In genomic region chr1:152565115-152565514, GRCh38 we compare ENCODE assay signal across 32 cellular contexts. TPM values are rescaled to one million over a fixed set of nuclear protein-coding genes. Genes with fewer than 3 reads are reported as not detected.
"Had no signal": no experiment of that assay in that cellular context is flagged by ENCODE, and none has a peak within 500 bp of the region (broad histone marks: within the 10 kb centered on the region; RNA-seq: fewer than 3 reads in every experiment).

No MANE protein-coding gene starts in this region.

- H3K36me3 ChIP-seq: adrenal gland, esophagus muscularis mucosa, gastrocnemius medialis, heart left ventricle had no signal

- H3K27ac Mint-ChIP-seq: activated CD4-positive, alpha-beta memory T cell treated with anti-CD3 and anti-CD28 coated beads for 36 hours; activated CD4-positive, alpha-beta T cell treated with anti-CD3 and anti-CD28 coated beads for 36 hours; activated CD4-positive, alpha-beta T cell treated with anti-CD3 and anti-CD28 coated beads, Interleukin-2, amount 10 ng/mL, durations not matched to agents 24 days and 14 days; activated naive CD4-positive, alpha-beta T cell treated with anti-CD3 and anti-CD28 coated beads for 36 hours; activated naive CD4-positive, alpha-beta T cell treated with anti-CD3 and anti-CD28 coated beads, Interleukin-2, amount 50 U/mL, for 24 hours; activated naive CD8-positive, alpha-beta T cell treated with anti-CD3 and anti-CD28 coated beads for 36 hours; activated naive CD8-positive, alpha-beta T cell treated with anti-CD3 and anti-CD28 coated beads, Interleukin-2, amount 50 U/mL, for 24 hours; activated T-helper 1 cell treated with anti-CD3 and anti-CD28 coated beads, Interleukin-12 subunit alpha, Interleukin-12 subunit beta, Interleukin-2, Interleukin-4 antibody, amounts not matched to agents 30 ng/mL and 10 ng/mL and 1 ng/mL, durations not matched to agents 14 hours and 24 hours and 36 hours; activated T-helper 2 cell treated with anti-CD3 and anti-CD28 coated beads, Interferon-gamma antibody, Interleukin-2, Interleukin-4, amounts not matched to agents 10 μg/mL and 5 μg/mL and 100 μg/mL, durations not matched to agents 14 hours and 24 hours and 36 hours; effector memory CD8-positive, alpha-beta T cell had no signal

- H3K4me1 ChIP-seq: adrenal gland, body of pancreas, esophagus muscularis mucosa, gastrocnemius medialis, heart left ventricle had no signal

- H3K27ac ChIP-seq: adrenal gland, body of pancreas, esophagus muscularis mucosa, foreskin keratinocyte, gastrocnemius medialis, heart left ventricle had no signal

- ATAC-seq: activated CD4-positive, alpha-beta T cell treated with anti-CD3 and anti-CD28 coated beads for 36 hours; activated naive CD8-positive, alpha-beta T cell treated with anti-CD3 and anti-CD28 coated beads, Interleukin-2, amount 50 U/mL, for 24 hours; activated T-cell treated with anti-CD3 and anti-CD28 coated beads, Interleukin-2, amount 50 U/mL, for 4 hours; body of pancreas; effector memory CD8-positive, alpha-beta T cell; foreskin keratinocyte; gastrocnemius medialis; heart left ventricle had no signal

- H3K27me3 ChIP-seq: adrenal gland, body of pancreas, esophagus muscularis mucosa, foreskin keratinocyte, gastrocnemius medialis, heart left ventricle had no signal

- H3K27me3 Mint-ChIP-seq: activated CD4-positive, alpha-beta memory T cell treated with anti-CD3 and anti-CD28 coated beads for 36 hours; activated CD4-positive, alpha-beta T cell treated with anti-CD3 and anti-CD28 coated beads, Interleukin-2, amount 10 ng/mL, durations not matched to agents 24 days and 14 days had no signal

- H3K4me3 Mint-ChIP-seq: activated CD4-positive, alpha-beta memory T cell treated with anti-CD3 and anti-CD28 coated beads for 36 hours; activated CD4-positive, alpha-beta T cell treated with anti-CD3 and anti-CD28 coated beads for 36 hours; activated CD4-positive, alpha-beta T cell treated with anti-CD3 and anti-CD28 coated beads, Interleukin-2, amount 10 ng/mL, durations not matched to agents 24 days and 14 days; activated naive CD4-positive, alpha-beta T cell treated with anti-CD3 and anti-CD28 coated beads for 36 hours; activated naive CD4-positive, alpha-beta T cell treated with anti-CD3 and anti-CD28 coated beads, Interleukin-2, amount 50 U/mL, for 24 hours; activated naive CD8-positive, alpha-beta T cell treated with anti-CD3 and anti-CD28 coated beads for 36 hours; activated naive CD8-positive, alpha-beta T cell treated with anti-CD3 and anti-CD28 coated beads, Interleukin-2, amount 50 U/mL, for 24 hours; activated T-cell treated with anti-CD3 and anti-CD28 coated beads, Interleukin-2, amount 50 U/mL, for 4 hours; activated T-helper 1 cell treated with anti-CD3 and anti-CD28 coated beads, Interleukin-12 subunit alpha, Interleukin-12 subunit beta, Interleukin-2, Interleukin-4 antibody, amounts not matched to agents 30 ng/mL and 10 ng/mL and 1 ng/mL, durations not matched to agents 14 hours and 24 hours and 36 hours; effector memory CD8-positive, alpha-beta T cell had no signal

- H3K9me3 Mint-ChIP-seq: activated CD4-positive, alpha-beta T cell treated with anti-CD3 and anti-CD28 coated beads, Interleukin-2, amount 10 ng/mL, durations not matched to agents 24 days and 14 days; activated T-helper 1 cell treated with anti-CD3 and anti-CD28 coated beads, Interleukin-12 subunit alpha, Interleukin-12 subunit beta, Interleukin-2, Interleukin-4 antibody, amounts not matched to agents 30 ng/mL and 10 ng/mL and 1 ng/mL, durations not matched to agents 14 hours and 24 hours and 36 hours; effector memory CD8-positive, alpha-beta T cell had no signal

- H3K4me3 ChIP-seq: adrenal gland, body of pancreas, esophagus muscularis mucosa, gastrocnemius medialis, heart left ventricle had no signal

- H3K4me1 Mint-ChIP-seq: activated CD4-positive, alpha-beta T cell treated with anti-CD3 and anti-CD28 coated beads for 36 hours; activated CD4-positive, alpha-beta T cell treated with anti-CD3 and anti-CD28 coated beads, Interleukin-2, amount 10 ng/mL, durations not matched to agents 24 days and 14 days; activated naive CD4-positive, alpha-beta T cell treated with anti-CD3 and anti-CD28 coated beads, Interleukin-2, amount 50 U/mL, for 24 hours; activated naive CD8-positive, alpha-beta T cell treated with anti-CD3 and anti-CD28 coated beads for 36 hours; activated naive CD8-positive, alpha-beta T cell treated with anti-CD3 and anti-CD28 coated beads, Interleukin-2, amount 50 U/mL, for 24 hours had no signal

- H3K36me3 Mint-ChIP-seq: activated CD4-positive, alpha-beta memory T cell treated with anti-CD3 and anti-CD28 coated beads for 36 hours; activated naive CD4-positive, alpha-beta T cell treated with anti-CD3 and anti-CD28 coated beads, Interleukin-2, amount 50 U/mL, for 24 hours; activated naive CD8-positive, alpha-beta T cell treated with anti-CD3 and anti-CD28 coated beads for 36 hours had no signal

- H3K9me3 ChIP-seq: adrenal gland, body of pancreas, gastrocnemius medialis had no signal

- DNase-seq: activated CD4-positive, alpha-beta memory T cell treated with anti-CD3 and anti-CD28 coated beads for 36 hours; activated CD4-positive, alpha-beta T cell treated with anti-CD3 and anti-CD28 coated beads for 36 hours; activated CD4-positive, alpha-beta T cell treated with anti-CD3 and anti-CD28 coated beads, Interleukin-2, amount 10 ng/mL, durations not matched to agents 24 days and 14 days; activated CD4-positive, CD25-positive, alpha-beta regulatory T cell; activated CD4-positive, CD25-positive, alpha-beta regulatory T cell treated with anti-CD3 and anti-CD28 coated beads, Interleukin-2, amount 50 U/mL, for 72 hours; activated CD8-positive, alpha-beta memory T cell treated with anti-CD3 and anti-CD28 coated beads, Interleukin-2, amount 50 U/mL, for 48 hours; activated effector memory CD4-positive, alpha-beta T cell treated with anti-CD3 and anti-CD28 coated beads, Interleukin-2, amount 50 U/mL, for 16 hours; activated naive CD4-positive, alpha-beta T cell treated with anti-CD3 and anti-CD28 coated beads for 36 hours; activated naive CD8-positive, alpha-beta T cell treated with anti-CD3 and anti-CD28 coated beads for 36 hours; activated naive CD8-positive, alpha-beta T cell treated with anti-CD3 and anti-CD28 coated beads, Interleukin-2, amount 50 U/mL, for 24 hours; activated T-cell treated with anti-CD3 and anti-CD28 coated beads for 4 hours; activated T-cell treated with anti-CD3 and anti-CD28 coated beads, Interleukin-2, amount 50 U/mL, for 4 hours; adrenal gland; amygdala; aorta; body of pancreas; caudate nucleus; cortex of kidney; dermis blood vessel endothelial cell; effector CD4-positive, alpha-beta T cell; effector memory CD8-positive, alpha-beta T cell; erythroblast; foreskin keratinocyte; gastrocnemius medialis; glutamatergic neuron; heart left ventricle had no signal

RNA-seq across cellular contexts. Expression of gene LCE3E, which starts 1.5 kb away (rescaled TPM):
- total RNA-seq: activated CD4-positive, alpha-beta memory T cell treated with anti-CD3 and anti-CD28 coated beads for 36 hours; activated CD4-positive, alpha-beta T cell treated with anti-CD3 and anti-CD28 coated beads for 36 hours; activated CD4-positive, alpha-beta T cell treated with anti-CD3 and anti-CD28 coated beads, Interleukin-2, amount 10 ng/mL, durations not matched to agents 24 days and 14 days; activated naive CD4-positive, alpha-beta T cell treated with anti-CD3 and anti-CD28 coated beads for 36 hours; activated naive CD8-positive, alpha-beta T cell treated with anti-CD3 and anti-CD28 coated beads for 36 hours; activated T-cell treated with anti-CD3 and anti-CD28 coated beads, Interleukin-2, amount 50 U/mL, for 4 hours; activated T-helper 1 cell treated with anti-CD3 and anti-CD28 coated beads, Interleukin-12 subunit alpha, Interleukin-12 subunit beta, Interleukin-2, Interleukin-4 antibody, amounts not matched to agents 30 ng/mL and 10 ng/mL and 1 ng/mL, durations not matched to agents 14 hours and 24 hours and 36 hours; activated T-helper 2 cell treated with anti-CD3 and anti-CD28 coated beads, Interferon-gamma antibody, Interleukin-2, Interleukin-4, amounts not matched to agents 10 μg/mL and 5 μg/mL and 100 μg/mL, durations not matched to agents 14 hours and 24 hours and 36 hours; adrenal gland; aorta; body of pancreas; chondrocyte; dermis blood vessel endothelial cell; esophagus muscularis mucosa; gastrocnemius medialis; heart left ventricle; T-helper 1 cell treated with Interleukin-12 subunit alpha and Interleukin-12 subunit beta and Interleukin-4 antibody, amounts not matched to agents 30 ng/mL and 1 ng/mL, for 36 hours had no signal

RNA-seq across cellular contexts. Expression of gene LCE3D, which starts 15.2 kb away (rescaled TPM):
- total RNA-seq: activated CD4-positive, alpha-beta memory T cell treated with anti-CD3 and anti-CD28 coated beads for 36 hours; activated CD4-positive, alpha-beta T cell treated with anti-CD3 and anti-CD28 coated beads for 36 hours; activated CD4-positive, alpha-beta T cell treated with anti-CD3 and anti-CD28 coated beads, Interleukin-2, amount 10 ng/mL, durations not matched to agents 24 days and 14 days; activated naive CD4-positive, alpha-beta T cell treated with anti-CD3 and anti-CD28 coated beads for 36 hours; activated naive CD8-positive, alpha-beta T cell treated with anti-CD3 and anti-CD28 coated beads for 36 hours; activated T-cell treated with anti-CD3 and anti-CD28 coated beads, Interleukin-2, amount 50 U/mL, for 4 hours; activated T-helper 1 cell treated with anti-CD3 and anti-CD28 coated beads, Interleukin-12 subunit alpha, Interleukin-12 subunit beta, Interleukin-2, Interleukin-4 antibody, amounts not matched to agents 30 ng/mL and 10 ng/mL and 1 ng/mL, durations not matched to agents 14 hours and 24 hours and 36 hours; activated T-helper 2 cell treated with anti-CD3 and anti-CD28 coated beads, Interferon-gamma antibody, Interleukin-2, Interleukin-4, amounts not matched to agents 10 μg/mL and 5 μg/mL and 100 μg/mL, durations not matched to agents 14 hours and 24 hours and 36 hours; adrenal gland; aorta; body of pancreas; chondrocyte; dermis blood vessel endothelial cell; esophagus muscularis mucosa; gastrocnemius medialis; heart left ventricle; T-helper 1 cell treated with Interleukin-12 subunit alpha and Interleukin-12 subunit beta and Interleukin-4 antibody, amounts not matched to agents 30 ng/mL and 1 ng/mL, for 36 hours had no signal

RNA-seq across cellular contexts. Expression of gene LCE3C, which starts 34.9 kb away (rescaled TPM):
- total RNA-seq: activated CD4-positive, alpha-beta memory T cell treated with anti-CD3 and anti-CD28 coated beads for 36 hours; activated CD4-positive, alpha-beta T cell treated with anti-CD3 and anti-CD28 coated beads for 36 hours; activated CD4-positive, alpha-beta T cell treated with anti-CD3 and anti-CD28 coated beads, Interleukin-2, amount 10 ng/mL, durations not matched to agents 24 days and 14 days; activated naive CD4-positive, alpha-beta T cell treated with anti-CD3 and anti-CD28 coated beads for 36 hours; activated naive CD8-positive, alpha-beta T cell treated with anti-CD3 and anti-CD28 coated beads for 36 hours; activated T-cell treated with anti-CD3 and anti-CD28 coated beads, Interleukin-2, amount 50 U/mL, for 4 hours; activated T-helper 1 cell treated with anti-CD3 and anti-CD28 coated beads, Interleukin-12 subunit alpha, Interleukin-12 subunit beta, Interleukin-2, Interleukin-4 antibody, amounts not matched to agents 30 ng/mL and 10 ng/mL and 1 ng/mL, durations not matched to agents 14 hours and 24 hours and 36 hours; activated T-helper 2 cell treated with anti-CD3 and anti-CD28 coated beads, Interferon-gamma antibody, Interleukin-2, Interleukin-4, amounts not matched to agents 10 μg/mL and 5 μg/mL and 100 μg/mL, durations not matched to agents 14 hours and 24 hours and 36 hours; adrenal gland; aorta; body of pancreas; chondrocyte; dermis blood vessel endothelial cell; esophagus muscularis mucosa; foreskin keratinocyte; gastrocnemius medialis; heart left ventricle; T-helper 1 cell treated with Interleukin-12 subunit alpha and Interleukin-12 subunit beta and Interleukin-4 antibody, amounts not matched to agents 30 ng/mL and 1 ng/mL, for 36 hours had no signal

RNA-seq across cellular contexts. Expression of gene LCE3B, which starts 48.5 kb away (rescaled TPM):
- total RNA-seq: activated CD4-positive, alpha-beta memory T cell treated with anti-CD3 and anti-CD28 coated beads for 36 hours; activated CD4-positive, alpha-beta T cell treated with anti-CD3 and anti-CD28 coated beads for 36 hours; activated CD4-positive, alpha-beta T cell treated with anti-CD3 and anti-CD28 coated beads, Interleukin-2, amount 10 ng/mL, durations not matched to agents 24 days and 14 days; activated naive CD4-positive, alpha-beta T cell treated with anti-CD3 and anti-CD28 coated beads for 36 hours; activated naive CD8-positive, alpha-beta T cell treated with anti-CD3 and anti-CD28 coated beads for 36 hours; activated T-cell treated with anti-CD3 and anti-CD28 coated beads, Interleukin-2, amount 50 U/mL, for 4 hours; activated T-helper 1 cell treated with anti-CD3 and anti-CD28 coated beads, Interleukin-12 subunit alpha, Interleukin-12 subunit beta, Interleukin-2, Interleukin-4 antibody, amounts not matched to agents 30 ng/mL and 10 ng/mL and 1 ng/mL, durations not matched to agents 14 hours and 24 hours and 36 hours; activated T-helper 2 cell treated with anti-CD3 and anti-CD28 coated beads, Interferon-gamma antibody, Interleukin-2, Interleukin-4, amounts not matched to agents 10 μg/mL and 5 μg/mL and 100 μg/mL, durations not matched to agents 14 hours and 24 hours and 36 hours; adrenal gland; aorta; body of pancreas; chondrocyte; dermis blood vessel endothelial cell; esophagus muscularis mucosa; foreskin keratinocyte; gastrocnemius medialis; heart left ventricle; T-helper 1 cell treated with Interleukin-12 subunit alpha and Interleukin-12 subunit beta and Interleukin-4 antibody, amounts not matched to agents 30 ng/mL and 1 ng/mL, for 36 hours had no signal

RNA-seq across cellular contexts. Expression of gene CRCT1, which starts 50.8 kb away (rescaled TPM):
- total RNA-seq: activated CD4-positive, alpha-beta memory T cell treated with anti-CD3 and anti-CD28 coated beads for 36 hours; activated CD4-positive, alpha-beta T cell treated with anti-CD3 and anti-CD28 coated beads for 36 hours; activated CD4-positive, alpha-beta T cell treated with anti-CD3 and anti-CD28 coated beads, Interleukin-2, amount 10 ng/mL, durations not matched to agents 24 days and 14 days; activated naive CD4-positive, alpha-beta T cell treated with anti-CD3 and anti-CD28 coated beads for 36 hours; activated naive CD8-positive, alpha-beta T cell treated with anti-CD3 and anti-CD28 coated beads for 36 hours; activated T-cell treated with anti-CD3 and anti-CD28 coated beads, Interleukin-2, amount 50 U/mL, for 4 hours; activated T-helper 1 cell treated with anti-CD3 and anti-CD28 coated beads, Interleukin-12 subunit alpha, Interleukin-12 subunit beta, Interleukin-2, Interleukin-4 antibody, amounts not matched to agents 30 ng/mL and 10 ng/mL and 1 ng/mL, durations not matched to agents 14 hours and 24 hours and 36 hours; activated T-helper 2 cell treated with anti-CD3 and anti-CD28 coated beads, Interferon-gamma antibody, Interleukin-2, Interleukin-4, amounts not matched to agents 10 μg/mL and 5 μg/mL and 100 μg/mL, durations not matched to agents 14 hours and 24 hours and 36 hours; adrenal gland; aorta; body of pancreas; chondrocyte; dermis blood vessel endothelial cell; esophagus muscularis mucosa; gastrocnemius medialis; heart left ventricle; T-helper 1 cell treated with Interleukin-12 subunit alpha and Interleukin-12 subunit beta and Interleukin-4 antibody, amounts not matched to agents 30 ng/mL and 1 ng/mL, for 36 hours had no signal
